10 cellular contexts compared by ENCODE assay signal in genomic region chr18:62610509-62611394, GRCh38.
A peak's percentile ranks its signal among the peaks of the same experiment; 100 is the strongest.
DNase-seq lines count a peak whose midpoint lies in the region; ATAC-seq and TF ChIP-seq lines count a peak whose summit lies in the region.
"Had no signal": no experiment of that assay in that cellular context is flagged by ENCODE, and none has a peak within 500 bp of the region (broad histone marks: within the 10 kb centered on the region; RNA-seq: fewer than 3 reads in every experiment).

No MANE protein-coding gene starts in this region.

- no peaks in the 10 kb centered on the region for H3K36me3 ChIP-seq in body of pancreas (replicated peaks in 1 of 2; ENCODE audit: insufficient read depth in 1 of 2, low read depth in 2 of 2)
- H3K36me3 ChIP-seq in skeletal muscle tissue (ENCODE audit: control insufficient read depth in 3 of 3, insufficient read depth in 3 of 3, low read length in 3 of 3), result no peaks in the 10 kb centered on the region

- DNase-seq in NCI-H1417 (lab: John Stamatoyannopoulos, UW), result peak in 2 of 3 experiments; percentile 70 to 76
- DNase-seq in body of pancreas, result peak in 1 of 4 donors; percentile 15
- peak; percentile 93 for DNase-seq in left kidney (ENCODE audit: low read depth, low spot score)
- no peak for DNase-seq in SKM-1 (lab: John Stamatoyannopoulos, UW; ENCODE audit: unreplicated experiment)
- DNase-seq in DMS79 treated with DMSO at 0.1 percent for 48 hours (lab: John Stamatoyannopoulos, UW), result no peak
- DNase-seq in CD1c-positive myeloid dendritic cell (ENCODE audit: extremely low spot score), result no peak
- no peak for DNase-seq in activated T-cell treated with anti-CD3 and anti-CD28 coated beads, Interleukin-2, amount 50 U/mL, for 24 hours
- DNase-seq: kidney glomerular epithelial cell, SIG-M5 had no signal

- TF ChIP-seq CTCF in body of pancreas (IDR thresholded peaks at IDR 0.05), result no peak

- peak; percentile 21 for ATAC-seq in body of pancreas

- TF ChIP-seq POLR2A in body of pancreas (IDR thresholded peaks at IDR 0.05), result no peak

- H3K27ac Mint-ChIP-seq in activated T-cell treated with anti-CD3 and anti-CD28 coated beads, Interleukin-2, amount 50 U/mL, for 24 hours, result no peak overlapping the region

- H3K4me1 ChIP-seq in body of pancreas (peaks cover 15% of the 10 kb centered on the region), skeletal muscle tissue (ENCODE audit: control insufficient read depth in 3 of 3, insufficient read depth in 3 of 3, low read length in 3 of 3) (peaks cover 9 to 18% (median 15%) of the 10 kb centered on the region in 3 donors)

- intact Hi-C loops in body of pancreas (cut with DNase I), result no loop called here

- H3K27ac ChIP-seq in body of pancreas (no peak overlapping the region), skeletal muscle tissue (ENCODE audit: low read depth, low read length) (no peak overlapping the region)

- H3K27me3 Mint-ChIP-seq in activated T-cell treated with anti-CD3 and anti-CD28 coated beads, Interleukin-2, amount 50 U/mL, for 24 hours, result peaks cover 30% of the 10 kb centered on the region

- H3K9me3 ChIP-seq in body of pancreas (no peaks in the 10 kb centered on the region), skeletal muscle tissue (ENCODE audit: control insufficient read depth in 3 of 3, low read length in 3 of 3) (no peaks in the 10 kb centered on the region)

- H3K27me3 ChIP-seq in body of pancreas, result no peaks in the 10 kb centered on the region
- H3K27me3 ChIP-seq in skeletal muscle tissue (ENCODE audit: control insufficient read depth in 3 of 3, insufficient read depth in 3 of 3, low read length in 3 of 3), result peaks cover 8 to 16% (median 11%) of the 10 kb centered on the region in 3 donors

- no peaks in the 10 kb centered on the region for H3K9me3 Mint-ChIP-seq in activated T-cell treated with anti-CD3 and anti-CD28 coated beads, Interleukin-2, amount 50 U/mL, for 24 hours

- H3K9ac ChIP-seq in skeletal muscle tissue (ENCODE audit: low read depth in 1 of 3, low read length in 3 of 3), result peak overlapping the region in 2 of 3 donors; percentile 33 to 62

- no peaks in the 10 kb centered on the region for H3K4me1 Mint-ChIP-seq in activated T-cell treated with anti-CD3 and anti-CD28 coated beads, Interleukin-2, amount 50 U/mL, for 24 hours (ENCODE audit: low read depth)

- WGBS in body of pancreas, 2 donors, result 34 to 37% methylated on average over 22 to 23 of the region's 23 CpGs

- no peak overlapping the region for H3K4me3 ChIP-seq in body of pancreas
- peak overlapping the region; percentile 43 to 68 (median 65) for H3K4me3 ChIP-seq in skeletal muscle tissue (ENCODE audit: low read length in 3 of 3)

- H3K36me3 Mint-ChIP-seq in activated T-cell treated with anti-CD3 and anti-CD28 coated beads, Interleukin-2, amount 50 U/mL, for 24 hours (ENCODE audit: low read depth), result no peaks in the 10 kb centered on the region

- H3K4me3 Mint-ChIP-seq in activated T-cell treated with anti-CD3 and anti-CD28 coated beads, Interleukin-2, amount 50 U/mL, for 24 hours, result no peak overlapping the region

Comparison
In these comparisons a context has a peak if more than half of its experiments do, and no peak if none do; other contexts are left out.
1. DNase-seq: peak in NCI-H1417 (2 of 3) and left kidney (single experiment); none in SKM-1 (single experiment), DMS79 treated with DMSO at 0.1 percent for 48 hours (single experiment), CD1c-positive myeloid dendritic cell (single experiment) and activated T-cell treated with anti-CD3 and anti-CD28 coated beads, Interleukin-2, amount 50 U/mL, for 24 hours (single experiment).
2. H3K4me3 ChIP-seq: peak in skeletal muscle tissue (3 of 3); none in body of pancreas (0 of 2).